16 cellular contexts compared by ENCODE assay signal in the genomic region with DNA sequence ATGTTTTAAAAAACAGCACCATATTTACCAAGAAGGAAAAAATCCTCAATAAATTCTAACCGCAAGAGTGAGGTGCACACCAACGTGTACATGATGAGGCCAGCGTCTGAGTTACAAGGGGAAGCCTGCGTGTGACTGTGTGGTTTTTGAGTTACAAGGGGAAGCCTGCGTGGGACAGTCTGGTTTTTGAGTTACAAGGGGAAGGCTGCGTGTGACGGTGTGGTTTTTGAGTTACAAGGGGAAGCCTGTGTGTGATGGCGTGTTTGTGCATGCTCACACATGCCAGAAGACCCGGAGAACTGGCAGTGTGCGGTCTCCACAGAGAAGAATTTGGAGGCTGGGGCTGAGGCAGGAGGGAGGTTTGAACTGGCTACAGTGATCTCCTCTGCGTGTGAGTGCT.
"Had no signal": no experiment of that assay in that cellular context is flagged by ENCODE, and none has a peak within 500 bp of the region (broad histone marks: within the 10 kb centered on the region; RNA-seq: fewer than 3 reads in every experiment).

No MANE protein-coding gene starts in this region.

- H3K4me3 Mint-ChIP-seq: activated naive CD4-positive, alpha-beta T cell treated with anti-CD3 and anti-CD28 coated beads, Interleukin-2, amount 50 U/mL, for 24 hours; endodermal cell; type B pancreatic cell had no signal

- H3K4me1 ChIP-seq: body of pancreas, lower lobe of right lung had no signal

- H3K27me3 ChIP-seq: neutrophil had no signal

- H3K27me3 Mint-ChIP-seq: type B pancreatic cell had no signal

- DNase-seq: activated CD4-positive, alpha-beta T cell treated with anti-CD3 and anti-CD28 coated beads for 4 hours; activated T-cell treated with anti-CD3 and anti-CD28 coated beads for 4 hours; amniotic stem cell; body of pancreas; cerebellar nuclear complex; dermis blood vessel endothelial cell; endodermal cell; erythroblast; lower lobe of right lung; midbrain; T-helper 9 cell; WERI-Rb-1 had no signal

- H3K27ac ChIP-seq: body of pancreas, lower lobe of right lung, neutrophil, skin epidermis, WERI-Rb-1 had no signal

- H3K4me1 Mint-ChIP-seq: endodermal cell had no signal

- H3K9me3 ChIP-seq: body of pancreas, neutrophil had no signal

- H3K4me3 ChIP-seq: body of pancreas, lower lobe of right lung, skin epidermis had no signal

- H3K27ac Mint-ChIP-seq: activated naive CD4-positive, alpha-beta T cell treated with anti-CD3 and anti-CD28 coated beads, Interleukin-2, amount 50 U/mL, for 24 hours; endodermal cell; type B pancreatic cell had no signal

- H3K9me3 Mint-ChIP-seq: activated naive CD4-positive, alpha-beta T cell treated with anti-CD3 and anti-CD28 coated beads, Interleukin-2, amount 50 U/mL, for 24 hours; type B pancreatic cell had no signal

- H3K36me3 ChIP-seq: lower lobe of right lung, neutrophil, WERI-Rb-1 had no signal

- H3K36me3 Mint-ChIP-seq: activated naive CD4-positive, alpha-beta T cell treated with anti-CD3 and anti-CD28 coated beads, Interleukin-2, amount 50 U/mL, for 24 hours; type B pancreatic cell had no signal

- ATAC-seq: body of pancreas, lower lobe of right lung had no signal
